In genomic region chr1:19315378-19316206, GRCh38 we compare ENCODE assay signal across 1 cellular context.
TF ChIP-seq lines count a peak whose summit lies in the region.

No MANE protein-coding gene starts in this region.

TF ChIP-seq in GM23338, 12 proteins besides CTCF, POLR2A, EP300 and RAD21 (continued from another document):
- TF ChIP-seq, protein P1, sequence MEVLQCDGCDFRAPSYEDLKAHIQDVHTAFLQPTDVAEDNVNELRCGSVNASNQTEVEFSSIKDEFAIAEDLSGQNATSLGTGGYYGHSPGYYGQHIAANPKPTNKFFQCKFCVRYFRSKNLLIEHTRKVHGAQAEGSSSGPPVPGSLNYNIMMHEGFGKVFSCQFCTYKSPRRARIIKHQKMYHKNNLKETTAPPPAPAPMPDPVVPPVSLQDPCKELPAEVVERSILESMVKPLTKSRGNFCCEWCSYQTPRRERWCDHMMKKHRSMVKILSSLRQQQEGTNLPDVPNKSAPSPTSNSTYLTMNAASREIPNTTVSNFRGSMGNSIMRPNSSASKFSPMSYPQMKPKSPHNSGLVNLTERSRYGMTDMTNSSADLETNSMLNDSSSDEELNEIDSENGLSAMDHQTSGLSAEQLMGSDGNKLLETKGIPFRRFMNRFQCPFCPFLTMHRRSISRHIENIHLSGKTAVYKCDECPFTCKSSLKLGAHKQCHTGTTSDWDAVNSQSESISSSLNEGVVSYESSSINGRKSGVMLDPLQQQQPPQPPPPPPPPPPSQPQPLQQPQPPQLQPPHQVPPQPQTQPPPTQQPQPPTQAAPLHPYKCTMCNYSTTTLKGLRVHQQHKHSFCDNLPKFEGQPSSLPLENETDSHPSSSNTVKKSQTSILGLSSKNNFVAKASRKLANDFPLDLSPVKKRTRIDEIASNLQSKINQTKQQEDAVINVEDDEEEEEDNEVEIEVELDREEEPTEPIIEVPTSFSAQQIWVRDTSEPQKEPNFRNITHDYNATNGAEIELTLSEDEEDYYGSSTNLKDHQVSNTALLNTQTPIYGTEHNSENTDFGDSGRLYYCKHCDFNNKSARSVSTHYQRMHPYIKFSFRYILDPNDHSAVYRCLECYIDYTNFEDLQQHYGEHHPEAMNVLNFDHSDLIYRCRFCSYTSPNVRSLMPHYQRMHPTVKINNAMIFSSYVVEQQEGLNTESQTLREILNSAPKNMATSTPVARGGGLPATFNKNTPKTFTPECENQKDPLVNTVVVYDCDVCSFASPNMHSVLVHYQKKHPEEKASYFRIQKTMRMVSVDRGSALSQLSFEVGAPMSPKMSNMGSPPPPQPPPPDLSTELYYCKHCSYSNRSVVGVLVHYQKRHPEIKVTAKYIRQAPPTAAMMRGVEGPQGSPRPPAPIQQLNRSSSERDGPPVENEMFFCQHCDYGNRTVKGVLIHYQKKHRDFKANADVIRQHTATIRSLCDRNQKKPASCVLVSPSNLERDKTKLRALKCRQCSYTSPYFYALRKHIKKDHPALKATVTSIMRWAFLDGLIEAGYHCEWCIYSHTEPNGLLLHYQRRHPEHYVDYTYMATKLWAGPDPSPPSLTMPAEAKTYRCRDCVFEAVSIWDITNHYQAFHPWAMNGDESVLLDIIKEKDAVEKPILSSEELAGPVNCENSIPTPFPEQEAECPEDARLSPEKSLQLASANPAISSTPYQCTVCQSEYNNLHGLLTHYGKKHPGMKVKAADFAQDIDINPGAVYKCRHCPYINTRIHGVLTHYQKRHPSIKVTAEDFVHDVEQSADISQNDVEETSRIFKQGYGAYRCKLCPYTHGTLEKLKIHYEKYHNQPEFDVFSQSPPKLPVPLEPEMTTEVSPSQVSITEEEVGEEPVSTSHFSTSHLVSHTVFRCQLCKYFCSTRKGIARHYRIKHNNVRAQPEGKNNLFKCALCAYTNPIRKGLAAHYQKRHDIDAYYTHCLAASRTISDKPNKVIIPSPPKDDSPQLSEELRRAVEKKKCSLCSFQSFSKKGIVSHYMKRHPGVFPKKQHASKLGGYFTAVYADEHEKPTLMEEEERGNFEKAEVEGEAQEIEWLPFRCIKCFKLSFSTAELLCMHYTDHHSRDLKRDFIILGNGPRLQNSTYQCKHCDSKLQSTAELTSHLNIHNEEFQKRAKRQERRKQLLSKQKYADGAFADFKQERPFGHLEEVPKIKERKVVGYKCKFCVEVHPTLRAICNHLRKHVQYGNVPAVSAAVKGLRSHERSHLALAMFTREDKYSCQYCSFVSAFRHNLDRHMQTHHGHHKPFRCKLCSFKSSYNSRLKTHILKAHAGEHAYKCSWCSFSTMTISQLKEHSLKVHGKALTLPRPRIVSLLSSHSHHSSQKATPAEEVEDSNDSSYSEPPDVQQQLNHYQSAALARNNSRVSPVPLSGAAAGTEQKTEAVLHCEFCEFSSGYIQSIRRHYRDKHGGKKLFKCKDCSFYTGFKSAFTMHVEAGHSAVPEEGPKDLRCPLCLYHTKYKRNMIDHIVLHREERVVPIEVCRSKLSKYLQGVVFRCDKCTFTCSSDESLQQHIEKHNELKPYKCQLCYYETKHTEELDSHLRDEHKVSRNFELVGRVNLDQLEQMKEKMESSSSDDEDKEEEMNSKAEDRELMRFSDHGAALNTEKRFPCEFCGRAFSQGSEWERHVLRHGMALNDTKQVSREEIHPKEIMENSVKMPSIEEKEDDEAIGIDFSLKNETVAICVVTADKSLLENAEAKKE (CRISPR knock-in tag; IDR thresholded peaks at IDR 0.05) = no peak
- no peak for TF ChIP-seq REST (IDR thresholded peaks at IDR 0.05; ENCODE audit: unreplicated experiment)
- no peak for TF ChIP-seq EZH2phosphoT487 (IDR thresholded peaks at IDR 0.05; ENCODE audit: unreplicated experiment)
- TF ChIP-seq NANOG (IDR thresholded peaks at IDR 0.05; ENCODE audit: borderline replicate concordance) = no peak
- no peak for TF ChIP-seq ZNF114 (CRISPR knock-in tag; IDR thresholded peaks at IDR 0.05)
TF ChIP-seq in GM23338: peak in this region for 0.
